ENCODE assay signal across 1 cellular context in genomic region chr17:7025240-7025639, GRCh38.
TF ChIP-seq lines count a peak whose summit lies in the region.

No MANE protein-coding gene starts in this region.

TF ChIP-seq in GM12891, 5 proteins besides CTCF, POLR2A, EP300 and RAD21:
- no peak for TF ChIP-seq POLR2AphosphoS5 (IDR thresholded peaks at IDR 0.05; ENCODE audit: low read depth, low read length)
- TF ChIP-seq POU2F2 (IDR thresholded peaks at IDR 0.05; ENCODE audit: low read depth, low read length), result no peak
- TF ChIP-seq TAF1 (IDR thresholded peaks at IDR 0.05; ENCODE audit: low read depth, low read length), result no peak
- TF ChIP-seq SPI1 (IDR thresholded peaks at IDR 0.05; ENCODE audit: low read depth, low read length), result no peak
- no peak for TF ChIP-seq PAX5 (IDR thresholded peaks at IDR 0.05; ENCODE audit: insufficient read depth, low read length, severe bottlenecking)
TF ChIP-seq in GM12891: peak in this region for 0.
